Comparison of ENCODE assay signal across 13 cellular contexts in the genomic region with DNA sequence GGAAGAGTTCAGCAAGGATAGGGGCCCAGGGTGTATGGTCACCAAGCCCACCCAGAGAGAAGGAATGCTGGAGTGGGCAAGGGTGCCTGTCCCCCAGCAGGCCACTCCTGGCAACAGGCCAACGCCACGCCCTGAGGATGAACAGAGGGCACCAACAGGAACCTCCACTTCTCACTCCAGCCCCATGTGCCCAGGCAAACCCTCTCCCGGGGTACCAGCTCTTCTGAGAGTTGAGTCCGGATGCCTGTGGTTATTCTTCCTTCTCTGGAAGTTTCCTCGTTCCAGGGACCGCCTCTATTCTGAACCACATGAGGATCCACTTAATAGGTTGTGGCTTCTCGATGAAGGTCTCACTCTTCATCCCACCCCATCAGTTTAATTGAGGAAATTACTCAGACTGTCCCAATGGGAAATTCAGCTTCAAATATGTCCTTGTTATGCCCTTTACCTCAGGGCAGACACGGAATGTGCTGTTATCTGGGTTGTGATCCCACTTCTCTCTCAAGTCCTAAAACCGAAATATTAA.
A peak's percentile ranks its signal among the peaks of the same experiment; 100 is the strongest.
DNase-seq lines count a peak whose midpoint lies in the region; ATAC-seq and TF ChIP-seq lines count a peak whose summit lies in the region.
"Had no signal": no experiment of that assay in that cellular context is flagged by ENCODE, and none has a peak within 500 bp of the region (broad histone marks: within the 10 kb centered on the region; RNA-seq: fewer than 3 reads in every experiment).

No MANE protein-coding gene starts in this region.

- peaks cover 30% of the 10 kb centered on the region for H3K4me1 Mint-ChIP-seq in activated naive CD8-positive, alpha-beta T cell treated with anti-CD3 and anti-CD28 coated beads, Interleukin-2, amount 50 U/mL, for 24 hours
- peaks cover 13 to 19% of the 10 kb centered on the region in 2 experiments for H3K4me1 Mint-ChIP-seq in H9

- WGBS in right lobe of liver (ENCODE audit: insufficient coverage, low coverage, low lambda C conversion rate, missing lambda C conversion rate): 81% methylated on average over 6 of the region's 9 CpGs
- no CpG with 5 or more reads among the region's 9 CpGs for WGBS in H9 (ENCODE audit: extremely low coverage, insufficient read length, low lambda C conversion rate)

- H2BK12ac ChIP-seq in H9 (ENCODE audit: insufficient read length, low read depth, low read length): no peak overlapping the region

- H3K23me2 ChIP-seq in H9 (ENCODE audit: insufficient read length, low read depth, low read length, poor library complexity, severe bottlenecking): no peaks in the 10 kb centered on the region

- TF ChIP-seq CTCF in right lobe of liver (IDR thresholded peaks at IDR 0.05): no peak
- TF ChIP-seq CTCF in H9 (conservative IDR thresholded peaks at IDR 0.05): no peak

- H3K27ac ChIP-seq in right lobe of liver: peak overlapping the region in 2 of 3 donors; percentile 3 to 47
- no peak overlapping the region for H3K27ac ChIP-seq in H9 (ENCODE audit: insufficient read length, low read depth, low read length)
- H3K27ac ChIP-seq: prostate gland had no signal

- H3K27me3 ChIP-seq in right lobe of liver: no peaks in the 10 kb centered on the region
- no peaks in the 10 kb centered on the region for H3K27me3 ChIP-seq in H9 (ENCODE audit: insufficient read depth, low read length)

- no peaks in the 10 kb centered on the region for H3K27me3 Mint-ChIP-seq in activated naive CD8-positive, alpha-beta T cell treated with anti-CD3 and anti-CD28 coated beads, Interleukin-2, amount 50 U/mL, for 24 hours
- H3K27me3 Mint-ChIP-seq in H9 (ENCODE audit: low read depth): peaks cover 3% of the 10 kb centered on the region
- H3K27me3 Mint-ChIP-seq: activated naive CD4-positive, alpha-beta T cell treated with anti-CD3 and anti-CD28 coated beads, Interleukin-2, amount 50 U/mL, for 24 hours had no signal

- DNase-seq in A172 (ENCODE audit: low spot score): peak; percentile 69
- peak; percentile 11 for DNase-seq in EL
- no peak for DNase-seq in activated naive CD8-positive, alpha-beta T cell treated with anti-CD3 and anti-CD28 coated beads, Interleukin-2, amount 50 U/mL, for 24 hours
- DNase-seq in right lobe of liver: peak in 1 of 3 donors; percentile 56
- no peak for DNase-seq in H9
- no peak for DNase-seq in AG08396 (ENCODE audit: low spot score)
- DNase-seq: H7, NCI-H446 treated with DMSO at 0.1 percent for 48 hours had no signal

- H3K36me3 Mint-ChIP-seq in activated naive CD8-positive, alpha-beta T cell treated with anti-CD3 and anti-CD28 coated beads, Interleukin-2, amount 50 U/mL, for 24 hours (ENCODE audit: low read depth): no peaks in the 10 kb centered on the region
- H3K36me3 Mint-ChIP-seq in H9 (ENCODE audit: insufficient read depth in 1 of 3, low read depth in 3 of 3): no peaks in the 10 kb centered on the region
- H3K36me3 Mint-ChIP-seq: activated naive CD4-positive, alpha-beta T cell treated with anti-CD3 and anti-CD28 coated beads, Interleukin-2, amount 50 U/mL, for 24 hours; mesothelial cell of epicardium had no signal

- H3K36me3 ChIP-seq in right lobe of liver: peaks cover 0 to 7% (median 3%) of the 10 kb centered on the region in 4 donors
- H3K36me3 ChIP-seq: prostate gland had no signal

- ATAC-seq in activated naive CD8-positive, alpha-beta T cell treated with anti-CD3 and anti-CD28 coated beads, Interleukin-2, amount 50 U/mL, for 24 hours: no peak
- no peak for ATAC-seq in right lobe of liver
- no peak for ATAC-seq in GM21529 (IDR thresholded peaks at IDR 0.05; ENCODE audit: unreplicated experiment)
- no peak for ATAC-seq in HG03354 (IDR thresholded peaks at IDR 0.05; ENCODE audit: poor library complexity, severe bottlenecking, unreplicated experiment)

- H4K91ac ChIP-seq in H9 (ENCODE audit: insufficient read length, low read depth, low read length): no peak overlapping the region

- no peak overlapping the region for H2BK15ac ChIP-seq in H9 (ENCODE audit: low read depth, low read length)

- no peak overlapping the region for H4K5ac ChIP-seq in H9 (ENCODE audit: insufficient read length, low read depth, low read length)

- H4K20me1 ChIP-seq in H9 (ENCODE audit: control insufficient read depth, insufficient read depth, insufficient read length): no peaks in the 10 kb centered on the region

- no peak overlapping the region for H3K4me2 ChIP-seq in H9 (ENCODE audit: insufficient read depth, insufficient read length, low read length)

- no peak overlapping the region for H2AFZ ChIP-seq in H9 (ENCODE audit: low read length)

- H2AK5ac ChIP-seq in H9 (ENCODE audit: insufficient read length, low read length): no peak overlapping the region

- H3K14ac ChIP-seq in H9 (ENCODE audit: insufficient read depth, low read length): no peak overlapping the region

- no peak overlapping the region for H3K18ac ChIP-seq in H9 (ENCODE audit: insufficient read length, low read depth, low read length)

- H2BK120ac ChIP-seq in H9 (ENCODE audit: low read depth, low read length, poor library complexity, severe bottlenecking): no peak overlapping the region

- H2BK5ac ChIP-seq in H9 (ENCODE audit: insufficient read length, low read length): no peak overlapping the region

- no peak for TF ChIP-seq POLR2A in right lobe of liver (IDR thresholded peaks at IDR 0.05)

- H3K23ac ChIP-seq in H9 (ENCODE audit: insufficient read length, low read depth, low read length): no peak overlapping the region

- H3K79me1 ChIP-seq in H9 (ENCODE audit: insufficient read depth, low read depth, low read length, poor library complexity, severe bottlenecking): no peaks in the 10 kb centered on the region

- H4K8ac ChIP-seq in H9 (replicated peaks; ENCODE audit: insufficient read length, low read depth, low read length): no peak overlapping the region

- no peak overlapping the region for H2BK20ac ChIP-seq in H9 (ENCODE audit: low read depth, low read length, poor library complexity, severe bottlenecking)

- no peak overlapping the region for H3K56ac ChIP-seq in H9 (ENCODE audit: insufficient read length, low read depth, low read length)

- no peaks in the 10 kb centered on the region for H3K79me2 ChIP-seq in H9 (ENCODE audit: insufficient read depth, low read length)

- peak overlapping the region; percentile 75 for H3K27ac Mint-ChIP-seq in activated naive CD8-positive, alpha-beta T cell treated with anti-CD3 and anti-CD28 coated beads, Interleukin-2, amount 50 U/mL, for 24 hours
- H3K27ac Mint-ChIP-seq in H9: peak overlapping the region in 1 of 3 experiments; percentile 56; a peak in 1 of 7 replicates

- no peak overlapping the region for H3K4ac ChIP-seq in H9 (ENCODE audit: low read depth, low read length)

- H3K9ac ChIP-seq in H9 (ENCODE audit: extremely low read depth, insufficient read length, low read length): no peak overlapping the region

- peaks cover 0 to 14% (median 9%) of the 10 kb centered on the region in 4 donors for H3K4me1 ChIP-seq in right lobe of liver
- H3K4me1 ChIP-seq in H9 (ENCODE audit: insufficient read depth, low read length): no peaks in the 10 kb centered on the region
- H3K4me1 ChIP-seq: prostate gland had no signal

- no peaks in the 10 kb centered on the region for H3K9me3 ChIP-seq in right lobe of liver
- H3K9me3 ChIP-seq in H9 (ENCODE audit: control insufficient read depth, low read depth, low read length): no peaks in the 10 kb centered on the region
- H3K9me3 ChIP-seq: prostate gland had no signal

- intact Hi-C loops in right lobe of liver (cut with DNase I): no loop called here

- H3K9me3 Mint-ChIP-seq in activated naive CD8-positive, alpha-beta T cell treated with anti-CD3 and anti-CD28 coated beads, Interleukin-2, amount 50 U/mL, for 24 hours: no peaks in the 10 kb centered on the region
- no peaks in the 10 kb centered on the region for H3K9me3 Mint-ChIP-seq in H9
- H3K9me3 Mint-ChIP-seq: activated naive CD4-positive, alpha-beta T cell treated with anti-CD3 and anti-CD28 coated beads, Interleukin-2, amount 50 U/mL, for 24 hours; mesothelial cell of epicardium had no signal

- H3T11ph ChIP-seq in H9 (ENCODE audit: low read length): no peak overlapping the region

- no peak overlapping the region for H3K4me3 ChIP-seq in right lobe of liver
- H3K4me3 ChIP-seq: prostate gland had no signal

- H3K4me3 Mint-ChIP-seq in activated naive CD8-positive, alpha-beta T cell treated with anti-CD3 and anti-CD28 coated beads, Interleukin-2, amount 50 U/mL, for 24 hours: no peak overlapping the region
- H3K4me3 Mint-ChIP-seq in H9: no peak overlapping the region
- H3K4me3 Mint-ChIP-seq: activated naive CD4-positive, alpha-beta T cell treated with anti-CD3 and anti-CD28 coated beads, Interleukin-2, amount 50 U/mL, for 24 hours; mesothelial cell of epicardium had no signal

Comparison
In these comparisons a context has a peak if more than half of its experiments do, and no peak if none do; other contexts are left out.
1. DNase-seq: peak in A172 (single experiment) and EL (single experiment); none in activated naive CD8-positive, alpha-beta T cell treated with anti-CD3 and anti-CD28 coated beads, Interleukin-2, amount 50 U/mL, for 24 hours (single experiment), H9 (single experiment) and AG08396 (single experiment).